Comparison of ENCODE assay signal across 16 cellular contexts in genomic region chr5:111231053-111231586, GRCh38. TPM values are rescaled to one million over a fixed set of nuclear protein-coding genes. Genes with fewer than 3 reads are reported as not detected.
A peak's percentile ranks its signal among the peaks of the same experiment; 100 is the strongest.
DNase-seq lines count a peak whose midpoint lies in the region; ATAC-seq and TF ChIP-seq lines count a peak whose summit lies in the region.
"Had no signal": no experiment of that assay in that cellular context is flagged by ENCODE, and none has a peak within 500 bp of the region (broad histone marks: within the 10 kb centered on the region; RNA-seq: fewer than 3 reads in every experiment).

No MANE protein-coding gene starts in this region.

- H3K36me3 Mint-ChIP-seq in activated T-cell treated with anti-CD3 and anti-CD28 coated beads, Interleukin-2, amount 50 U/mL, for 24 hours (ENCODE audit: low read depth), result peaks cover 22% of the 10 kb centered on the region
- H3K36me3 Mint-ChIP-seq in activated naive CD4-positive, alpha-beta T cell treated with anti-CD3 and anti-CD28 coated beads, Interleukin-2, amount 50 U/mL, for 72 hours, result peaks cover 9 to 12% of the 10 kb centered on the region in 2 donors

- H3K9me3 Mint-ChIP-seq in activated T-cell treated with anti-CD3 and anti-CD28 coated beads, Interleukin-2, amount 50 U/mL, for 24 hours, result no peaks in the 10 kb centered on the region
- H3K9me3 Mint-ChIP-seq in activated naive CD4-positive, alpha-beta T cell treated with anti-CD3 and anti-CD28 coated beads, Interleukin-2, amount 50 U/mL, for 72 hours, result no peaks in the 10 kb centered on the region

- H3K4me1 ChIP-seq in right atrium auricular region, result no peaks in the 10 kb centered on the region
- H3K4me1 ChIP-seq: prostate gland had no signal

- H3K4me3 ChIP-seq in right atrium auricular region, result no peak overlapping the region
- H3K4me3 ChIP-seq: prostate gland, SJCRH30 had no signal

- H3K4me3 Mint-ChIP-seq in activated T-cell treated with anti-CD3 and anti-CD28 coated beads, Interleukin-2, amount 50 U/mL, for 24 hours, result peak overlapping the region; percentile 49

- no peak for DNase-seq in activated T-cell treated with anti-CD3 and anti-CD28 coated beads, Interleukin-2, amount 50 U/mL, for 24 hours
- no peak for DNase-seq in activated T-cell treated with anti-CD3 and anti-CD28 coated beads for 4 hours
- peak; percentile 61 for DNase-seq in NOMO-1 treated with DMSO at 0.1 percent for 48 hours (lab: John Stamatoyannopoulos, UW; ENCODE audit: unreplicated experiment)
- no peak for DNase-seq in activated naive CD4-positive, alpha-beta T cell treated with anti-CD3 and anti-CD28 coated beads, Interleukin-2, amount 50 U/mL, for 72 hours (ENCODE audit: low spot score in 2 of 2)
- DNase-seq in superior temporal gyrus (ENCODE audit: extremely low spot score), result peak; percentile 14
- no peak for DNase-seq in cortex of kidney (lab: John Stamatoyannopoulos, UW)
- no peak for DNase-seq in COLO829 (ENCODE audit: low spot score)
- DNase-seq in right atrium auricular region (ENCODE audit: low spot score), result no peak
- DNase-seq: erythroblast; left colon; NCI-H1694; NCI-H526 treated with DMSO at 0.1 percent for 48 hours; SJCRH30; stimulated activated CD8-positive, alpha-beta memory T cell treated with anti-CD3 and anti-CD28 coated beads, Interleukin-4, amount 100 ng/mL, for 48 hours; WERI-Rb-1 had no signal

- no peaks in the 10 kb centered on the region for H3K36me3 ChIP-seq in right atrium auricular region
- H3K36me3 ChIP-seq: prostate gland, SJCRH30, WERI-Rb-1 had no signal

- H3K27ac Mint-ChIP-seq in activated T-cell treated with anti-CD3 and anti-CD28 coated beads, Interleukin-2, amount 50 U/mL, for 24 hours, result peak overlapping the region; percentile 73
- peak overlapping the region; percentile 92 to 96 for H3K27ac Mint-ChIP-seq in activated naive CD4-positive, alpha-beta T cell treated with anti-CD3 and anti-CD28 coated beads, Interleukin-2, amount 50 U/mL, for 72 hours

- peak; percentile 27 to 46 for ATAC-seq in activated naive CD4-positive, alpha-beta T cell treated with anti-CD3 and anti-CD28 coated beads, Interleukin-2, amount 50 U/mL, for 72 hours
- ATAC-seq: left colon had no signal

- H3K4me1 Mint-ChIP-seq in activated T-cell treated with anti-CD3 and anti-CD28 coated beads, Interleukin-2, amount 50 U/mL, for 24 hours (ENCODE audit: low read depth), result peaks cover 91% of the 10 kb centered on the region

- H3K27ac ChIP-seq in right atrium auricular region, result no peak overlapping the region
- H3K27ac ChIP-seq: prostate gland, SJCRH30, WERI-Rb-1 had no signal

- no peaks in the 10 kb centered on the region for H3K27me3 ChIP-seq in right atrium auricular region
- H3K27me3 ChIP-seq: SJCRH30 had no signal

- TF ChIP-seq CTCF in right atrium auricular region (IDR thresholded peaks at IDR 0.05), result no peak

- H3K27me3 Mint-ChIP-seq in activated T-cell treated with anti-CD3 and anti-CD28 coated beads, Interleukin-2, amount 50 U/mL, for 24 hours, result no peaks in the 10 kb centered on the region

- H3K9me3 ChIP-seq in right atrium auricular region, result no peaks in the 10 kb centered on the region
- H3K9me3 ChIP-seq: prostate gland, SJCRH30 had no signal

RNA-seq across cellular contexts. Expression of gene CAMK4, which starts 6.9 kb away (rescaled TPM):
- 10 to 100 TPM; 39.0 to 51.3 TPM for total RNA-seq in activated naive CD4-positive, alpha-beta T cell treated with anti-CD3 and anti-CD28 coated beads, Interleukin-2, amount 50 U/mL, for 72 hours
- under 1 TPM; 0.11 to 0.67 TPM for total RNA-seq in right atrium auricular region

Comparison
In these comparisons a context has a peak if more than half of its experiments do, and no peak if none do; other contexts are left out.
1. DNase-seq: peak in NOMO-1 treated with DMSO at 0.1 percent for 48 hours (single experiment) and superior temporal gyrus (single experiment); none in activated T-cell treated with anti-CD3 and anti-CD28 coated beads, Interleukin-2, amount 50 U/mL, for 24 hours (single experiment), activated T-cell treated with anti-CD3 and anti-CD28 coated beads for 4 hours (single experiment), activated naive CD4-positive, alpha-beta T cell treated with anti-CD3 and anti-CD28 coated beads, Interleukin-2, amount 50 U/mL, for 72 hours (0 of 2), cortex of kidney (single experiment), COLO829 (single experiment) and right atrium auricular region (single experiment).
2. RNA of gene CAMK4, which starts 6.9 kb away (total RNA-seq): 39.0 to 51.3 TPM in activated naive CD4-positive, alpha-beta T cell treated with anti-CD3 and anti-CD28 coated beads, Interleukin-2, amount 50 U/mL, for 72 hours; 0.11 to 0.67 TPM in right atrium auricular region; every median in the first group is over 10 times any median in the second.